In genomic region chr14:22850944-22851790, GRCh38 we compare ENCODE assay signal across 8 cellular contexts. TPM values are rescaled to one million over a fixed set of nuclear protein-coding genes. Genes with fewer than 3 reads are reported as not detected.
DNase-seq lines count a peak whose midpoint lies in the region; ATAC-seq and TF ChIP-seq lines count a peak whose summit lies in the region.

No MANE protein-coding gene starts in this region.

- H2BK120ac ChIP-seq in neuronal stem cell (ENCODE audit: low read depth, low read length) (no peak overlapping the region), H9 (ENCODE audit: low read depth, low read length, poor library complexity, severe bottlenecking) (no peak overlapping the region)

- H3K4me2 ChIP-seq in neuronal stem cell (ENCODE audit: insufficient read depth, low read length, poor library complexity, severe bottlenecking) (no peak overlapping the region), H9 (ENCODE audit: insufficient read depth, insufficient read length, low read length) (no peak overlapping the region)

- no peak overlapping the region for H3K27ac Mint-ChIP-seq in H9

- H2BK12ac ChIP-seq in neuronal stem cell (ENCODE audit: low read length) (no peak overlapping the region), H9 (ENCODE audit: insufficient read length, low read depth, low read length) (no peak overlapping the region)

- H3K18ac ChIP-seq in neuronal stem cell (ENCODE audit: low read length) (no peak overlapping the region), H9 (ENCODE audit: insufficient read length, low read depth, low read length) (no peak overlapping the region)

- peaks cover 21 to 27% of the 10 kb centered on the region in 2 experiments for H3K4me1 Mint-ChIP-seq in H9

- POLR2A ChIA-PET in HEK293T (lab: Yijun Ruan, JAX) = interaction anchor here (1.3 to 2.9 kb wide), 5 partner anchors 12 to 85 kb away, joined by 3 to 11 read pairs (median 6); partner anchors contain the start of gene OXA1L

- no peaks in the 10 kb centered on the region for H3K27me3 ChIP-seq in esophagus squamous epithelium
- no peaks in the 10 kb centered on the region for H3K27me3 ChIP-seq in neuronal stem cell (ENCODE audit: control insufficient read depth in 3 of 3, insufficient read depth in 3 of 3, low read depth in 1 of 3, low read length in 3 of 3)
- no peaks in the 10 kb centered on the region for H3K27me3 ChIP-seq in H9 (ENCODE audit: insufficient read depth, low read length)

- H3K9me3 Mint-ChIP-seq in H9 = no peaks in the 10 kb centered on the region; a peak in 1 of 5 replicates

- in situ Hi-C loops in GM13977 (cut with MboI; ENCODE audit: low pct_unique_long_range_greater_than_20kb, low sequenced_read_pairs, unreplicated experiment) = loop anchor here (10.0 to 25.0 kb wide), 3 partner anchors 76 to 264 kb away; partner anchors contain the start of genes ABHD4 and DAD1

- H2BK15ac ChIP-seq in neuronal stem cell (ENCODE audit: low read length) = peak overlapping the region; percentile 45
- H2BK15ac ChIP-seq in H9 (ENCODE audit: low read depth, low read length) = no peak overlapping the region

- intact Hi-C loops in esophagus squamous epithelium (cut with DNase I) = loop anchor here (10.0 kb wide), 2 partner anchors 76 to 196 kb away; no protein-coding TSS in a partner anchor

- H3K27me3 Mint-ChIP-seq in H9 (ENCODE audit: low read depth) = no peaks in the 10 kb centered on the region; the same call in 1 of the 2 replicates

- no peaks in the 10 kb centered on the region for H3K9me3 ChIP-seq in esophagus squamous epithelium
- H3K9me3 ChIP-seq in neuronal stem cell (replicated peaks in 1 of 2; ENCODE audit: control insufficient read depth in 2 of 2, insufficient read depth in 1 of 2, low read depth in 1 of 2, low read length in 2 of 2) = no peaks in the 10 kb centered on the region
- no peaks in the 10 kb centered on the region for H3K9me3 ChIP-seq in H9 (ENCODE audit: control insufficient read depth, low read depth, low read length)

- CTCF ChIA-PET in HEK293T (lab: Yijun Ruan, JAX) = interaction anchor here (0.7 to 8.5 kb wide), 3 partner anchors 27 to 98 kb away, joined by 3 to 62 read pairs (median 3); no protein-coding TSS in a partner anchor

- no peaks in the 10 kb centered on the region for H4K20me1 ChIP-seq in H9 (ENCODE audit: control insufficient read depth, insufficient read depth, insufficient read length)

- no peak for TF ChIP-seq CTCF in GM13977 (IDR thresholded peaks at IDR 0.05; ENCODE audit: extremely low read depth, insufficient read depth, missing control alignments)
- TF ChIP-seq CTCF in esophagus squamous epithelium (IDR thresholded peaks at IDR 0.05) = no peak
- no peak for TF ChIP-seq CTCF in H9 (conservative IDR thresholded peaks at IDR 0.05)

- peak overlapping the region; percentile 46 for H2AFZ ChIP-seq in neuronal stem cell (ENCODE audit: low read length)
- no peak overlapping the region for H2AFZ ChIP-seq in H9 (ENCODE audit: low read length)

- H3K9ac ChIP-seq in neuronal stem cell (ENCODE audit: low read depth, low read length, poor library complexity) = peak overlapping the region; percentile 54
- no peak overlapping the region for H3K9ac ChIP-seq in H9 (ENCODE audit: extremely low read depth, insufficient read length, low read length)

- no peak for TF ChIP-seq POLR2A in esophagus squamous epithelium (IDR thresholded peaks at IDR 0.05)

- H3K4me1 ChIP-seq in esophagus squamous epithelium = peaks cover 56 to 76% (median 63%) of the 10 kb centered on the region in 3 donors
- peaks cover 16 to 18% of the 10 kb centered on the region in 2 donors for H3K4me1 ChIP-seq in neuronal stem cell (ENCODE audit: control insufficient read depth in 2 of 2, insufficient read depth in 1 of 2, low read depth in 1 of 2, low read length in 2 of 2)
- H3K4me1 ChIP-seq in H9 (ENCODE audit: insufficient read depth, low read length) = peaks cover 2% of the 10 kb centered on the region; the same call in 1 of the 2 replicates

- no peaks in the 10 kb centered on the region for H3K79me1 ChIP-seq in neuronal stem cell (ENCODE audit: low read depth, low read length)
- H3K79me1 ChIP-seq in H9 (ENCODE audit: insufficient read depth, low read depth, low read length, poor library complexity, severe bottlenecking) = no peaks in the 10 kb centered on the region

- H3K27ac ChIP-seq in esophagus squamous epithelium = peak overlapping the region; percentile 70 to 92 (median 88)
- H3K27ac ChIP-seq in neuronal stem cell (replicated peaks; ENCODE audit: low read length) = no peak overlapping the region
- H3K27ac ChIP-seq in H9 (ENCODE audit: insufficient read length, low read depth, low read length) = no peak overlapping the region

- H2AK5ac ChIP-seq in neuronal stem cell (ENCODE audit: low read depth, low read length) (no peak overlapping the region), H9 (ENCODE audit: insufficient read length, low read length) (no peak overlapping the region)

- H4K8ac ChIP-seq in neuronal stem cell (ENCODE audit: low read depth, low read length) = no peak overlapping the region
- no peak overlapping the region for H4K8ac ChIP-seq in H9 (replicated peaks; ENCODE audit: insufficient read length, low read depth, low read length)

- H3K4me3 ChIP-seq in esophagus squamous epithelium (peak overlapping the region in 1 of 4 donors; percentile 13), neuronal stem cell (ENCODE audit: low read length in 2 of 2) (no peak overlapping the region)

- H3K4ac ChIP-seq in neuronal stem cell (ENCODE audit: low read length) (no peak overlapping the region), H9 (ENCODE audit: low read depth, low read length) (no peak overlapping the region)

- H2BK20ac ChIP-seq in H9 (ENCODE audit: low read depth, low read length, poor library complexity, severe bottlenecking) = no peak overlapping the region

- ATAC-seq in GM21619 (IDR thresholded peaks at IDR 0.05; ENCODE audit: unreplicated experiment) = no peak

- H3K79me2 ChIP-seq in H9 (ENCODE audit: insufficient read depth, low read length) = no peaks in the 10 kb centered on the region

- H4K91ac ChIP-seq in neuronal stem cell (ENCODE audit: low read depth, low read length, poor library complexity) = peak overlapping the region; percentile 39
- no peak overlapping the region for H4K91ac ChIP-seq in H9 (ENCODE audit: insufficient read length, low read depth, low read length)

- no peak overlapping the region for H4K5ac ChIP-seq in H9 (ENCODE audit: insufficient read length, low read depth, low read length)

- H3T11ph ChIP-seq in H9 (ENCODE audit: low read length) = no peak overlapping the region

- no peaks in the 10 kb centered on the region for H3K23me2 ChIP-seq in H9 (ENCODE audit: insufficient read length, low read depth, low read length, poor library complexity, severe bottlenecking)

- H3K4me3 Mint-ChIP-seq in H9 = no peak overlapping the region

- H3K36me3 Mint-ChIP-seq in H9 (ENCODE audit: insufficient read depth in 1 of 3, low read depth in 3 of 3) = peaks cover 3 to 6% (median 3%) of the 10 kb centered on the region in 3 experiments; a peak in 4 of 7 replicates

- DNase-seq in GM13977 (ENCODE audit: low spot score) = peak; percentile 14
- DNase-seq in SKM-1 (lab: John Stamatoyannopoulos, UW; ENCODE audit: unreplicated experiment) = peak; percentile 63
- no peak for DNase-seq in esophagus squamous epithelium (lab: John Stamatoyannopoulos, UW)
- DNase-seq in neuronal stem cell (ENCODE audit: low spot score) = no peak
- DNase-seq in HEK293T (ENCODE audit: extremely low spot score) = no peak
- no peak for DNase-seq in H9
- DNase-seq in epidermal melanocyte (ENCODE audit: insufficient read length, low spot score) = no peak

- H3K14ac ChIP-seq in neuronal stem cell (ENCODE audit: low read length) (no peak overlapping the region), H9 (ENCODE audit: insufficient read depth, low read length) (no peak overlapping the region; the same call in 1 of the 2 replicates)

- H2BK5ac ChIP-seq in neuronal stem cell (ENCODE audit: low read length) (peak overlapping the region; percentile 32), H9 (ENCODE audit: insufficient read length, low read length) (no peak overlapping the region)

- 45% methylated on average over 8 of the region's 9 CpGs; no CpG with 5 or more reads in 1 of the 2 donors for WGBS in esophagus squamous epithelium, 2 donors
- WGBS in neuronal stem cell (ENCODE audit: extremely low coverage in 2 of 2, insufficient read length in 2 of 2, insufficient replicate concordance in 1 of 2), 2 donors = no CpG with 5 or more reads among the region's 9 CpGs
- no CpG with 5 or more reads among the region's 9 CpGs for WGBS in H9 (ENCODE audit: extremely low coverage, insufficient read length, low lambda C conversion rate)

- no peak overlapping the region for H3K56ac ChIP-seq in H9 (ENCODE audit: insufficient read length, low read depth, low read length)

- peaks cover 3 to 12% (median 11%) of the 10 kb centered on the region in 3 donors for H3K36me3 ChIP-seq in esophagus squamous epithelium
- H3K36me3 ChIP-seq in neuronal stem cell (replicated peaks in 1 of 2; ENCODE audit: control insufficient read depth in 2 of 2, insufficient read depth in 2 of 2, low read length in 2 of 2) = peaks cover 0 to 2% of the 10 kb centered on the region in 2 donors

- H3K23ac ChIP-seq in neuronal stem cell (ENCODE audit: low read depth, low read length, poor library complexity) (no peak overlapping the region), H9 (ENCODE audit: insufficient read length, low read depth, low read length) (no peak overlapping the region)

TF ChIP-seq in HEK293T, 16 proteins besides CTCF, POLR2A, EP300 and RAD21 (continues in another document):
- TF ChIP-seq ZNF384 (IDR thresholded peaks at IDR 0.05) (no peak), FOXA1 (IDR thresholded peaks at IDR 0.05) (no peak), ELF4 (IDR thresholded peaks at IDR 0.05) (no peak), TARDBP (IDR thresholded peaks at IDR 0.05) (no peak), ARNT (IDR thresholded peaks at IDR 0.05) (no peak), SP1 (IDR thresholded peaks at IDR 0.05) (no peak), NFRKB (IDR thresholded peaks at IDR 0.05) (no peak)

RNA-seq across cellular contexts. Expression of gene MMP14, which starts 14.8 kb away (rescaled TPM):
- total RNA-seq in esophagus squamous epithelium (100 to 1,000 TPM in 3 of 4 donors, 10 to 100 TPM in 1; 67.9 to 127 (median 102) TPM), H9 (2021) (56.5 and 60.3 TPM in 2 replicates)
- 34.0 TPM for polyA plus RNA-seq in neuronal stem cell (2013, experiment 1 of 2)
- 34.3 TPM for polyA plus RNA-seq in neuronal stem cell (2013, experiment 2 of 2)

RNA-seq across cellular contexts. Expression of gene LRP10, which starts 20.4 kb away (rescaled TPM):
- total RNA-seq in esophagus squamous epithelium = 100 to 1,000 TPM; 111 to 314 (median 128) TPM
- 4.7 TPM for polyA plus RNA-seq in neuronal stem cell (2013, experiment 1 of 2)
- 4.6 TPM for polyA plus RNA-seq in neuronal stem cell (2013, experiment 2 of 2)
- total RNA-seq in H9 (2021) = 12.7 and 13.3 TPM in 2 replicates

RNA-seq across cellular contexts. Expression of gene MRPL52, which starts 21.5 kb away (rescaled TPM):
- total RNA-seq in esophagus squamous epithelium = 100 to 1,000 TPM in 1 of 4 donors, 10 to 100 TPM in 3; 32.8 to 142 (median 82.1) TPM
- 193 TPM for polyA plus RNA-seq in neuronal stem cell (2013, experiment 1 of 2)
- 197 TPM for polyA plus RNA-seq in neuronal stem cell (2013, experiment 2 of 2)
- 174 and 190 TPM in 2 replicates for total RNA-seq in H9 (2021)

RNA-seq across cellular contexts. Expression of gene REM2, which starts 31.9 kb away (rescaled TPM):
- total RNA-seq in esophagus squamous epithelium = under 1 TPM; 0.19 to 0.83 (median 0.32) TPM
- polyA plus RNA-seq in neuronal stem cell (2013, experiment 1 of 2) = 1.8 TPM
- 1.8 TPM for polyA plus RNA-seq in neuronal stem cell (2013, experiment 2 of 2)
- 1.2 and 1.4 TPM in 2 replicates for total RNA-seq in H9 (2021)

RNA-seq across cellular contexts. Expression of gene SLC7A7, which starts 35.9 kb away (rescaled TPM):
- 10 to 100 TPM in 1 of 4 donors, 1 to 10 TPM in 2, not detected in 1; 2.5 to 12.6 (median 7.8) TPM for total RNA-seq in esophagus squamous epithelium
- polyA plus RNA-seq in neuronal stem cell (2013, experiment 1 of 2) = 0.60 TPM
- 0.48 TPM for polyA plus RNA-seq in neuronal stem cell (2013, experiment 2 of 2)
- 2.5 and 3.1 TPM in 2 replicates for total RNA-seq in H9 (2021)

Comparison
In these comparisons a context has a peak if more than half of its experiments do, and no peak if none do; other contexts are left out.
1. DNase-seq: peak in GM13977 (single experiment) and SKM-1 (single experiment); none in esophagus squamous epithelium (single experiment), neuronal stem cell (single experiment), HEK293T (single experiment), H9 (single experiment) and epidermal melanocyte (single experiment).
2. H3K27ac ChIP-seq: peak in esophagus squamous epithelium (4 of 4); none in neuronal stem cell (single experiment) and H9 (single experiment).